In genomic region chr10:119703903-119704508, GRCh38 we compare ENCODE assay signal across 19 cellular contexts. TPM values are rescaled to one million over a fixed set of nuclear protein-coding genes. Genes with fewer than 3 reads are reported as not detected.
DNase-seq lines count a peak whose midpoint lies in the region; ATAC-seq and TF ChIP-seq lines count a peak whose summit lies in the region.
"Had no signal": no experiment of that assay in that cellular context is flagged by ENCODE, and none has a peak within 500 bp of the region (broad histone marks: within the 10 kb centered on the region; RNA-seq: fewer than 3 reads in every experiment).

No MANE protein-coding gene starts in this region.

- peak overlapping the region; percentile 90 to 93 for H3K27ac Mint-ChIP-seq in natural killer cell treated with Interleukin-12 subunit alpha and Interleukin-12 subunit beta and Interleukin-15 and Interleukin-18, amount 100 ng/mL, for 72 hours
- no peak overlapping the region for H3K27ac Mint-ChIP-seq in natural killer cell
- peak overlapping the region; percentile 97 for H3K27ac Mint-ChIP-seq in activated CD8-positive, alpha-beta T cell treated with anti-CD3 and anti-CD28 coated beads for 36 hours
- peak overlapping the region; percentile 100 for H3K27ac Mint-ChIP-seq in stimulated activated naive B cell treated with anti-CD40 and anti-IgM and Interleukin-4, amounts not matched to agents 10 μg/mL and 1 μg/mL and 100 μg/mL, for 72 hours
- H3K27ac Mint-ChIP-seq: endodermal cell had no signal

- no peaks in the 10 kb centered on the region for H3K36me3 ChIP-seq in H7 (replicated peaks; ENCODE audit: control insufficient read depth, insufficient read depth, low read length)
- no peaks in the 10 kb centered on the region for H3K36me3 ChIP-seq in left lung
- H3K36me3 ChIP-seq: sigmoid colon, thyroid gland had no signal

- peaks cover 12% of the 10 kb centered on the region for H3K9me3 Mint-ChIP-seq in natural killer cell treated with Interleukin-12 subunit alpha and Interleukin-12 subunit beta and Interleukin-15 and Interleukin-18, amount 100 ng/mL, for 72 hours
- H3K9me3 Mint-ChIP-seq in natural killer cell, result peaks cover 2 to 4% of the 10 kb centered on the region in 2 donors
- peaks cover 38% of the 10 kb centered on the region for H3K9me3 Mint-ChIP-seq in activated CD8-positive, alpha-beta T cell treated with anti-CD3 and anti-CD28 coated beads for 36 hours
- H3K9me3 Mint-ChIP-seq in stimulated activated naive B cell treated with anti-CD40 and anti-IgM and Interleukin-4, amounts not matched to agents 10 μg/mL and 1 μg/mL and 100 μg/mL, for 72 hours, result peaks cover 25% of the 10 kb centered on the region in 2 donors

- CTCF ChIA-PET in activated CD8-positive, alpha-beta T cell treated with anti-CD3 and anti-CD28 coated beads for 36 hours (lab: Charles Lee), result interaction anchor here (0.7 to 6.9 kb wide), 7 partner anchors 14 to 156 kb away, joined by 3 to 58 read pairs (median 3); partner anchors contain the start of gene INPP5F

- POLR2A ChIA-PET in activated CD8-positive, alpha-beta T cell treated with anti-CD3 and anti-CD28 coated beads for 36 hours (lab: Charles Lee), result interaction anchor here (1.0 to 5.9 kb wide), 3 partner anchors 17 to 186 kb away, joined by 3 to 33 read pairs (median 8); partner anchors contain the start of gene INPP5F

- DNase-seq in natural killer cell treated with Interleukin-12 subunit alpha and Interleukin-12 subunit beta and Interleukin-15 and Interleukin-18, amount 100 ng/mL, for 72 hours (ENCODE audit: low spot score), result no peak
- DNase-seq in natural killer cell (no peak), H7 (no peak), anterior cingulate cortex (lab: John Stamatoyannopoulos, UW) (no peak), left lung (no peak)
- DNase-seq in activated CD8-positive, alpha-beta T cell treated with anti-CD3 and anti-CD28 coated beads for 36 hours, result peak; percentile 46
- peak; percentile 50 for DNase-seq in stimulated activated naive B cell treated with anti-CD40 and anti-IgM and Interleukin-4, amounts not matched to agents 10 μg/mL and 1 μg/mL and 100 μg/mL, for 72 hours
- DNase-seq: amniotic stem cell, DMS 273 treated with DMSO at 0.1 percent for 48 hours, endodermal cell, hypothalamus, NCI-H2081, NCI-H524, PC-3, sigmoid colon, SK-N-SH, thyroid gland had no signal

- no peaks in the 10 kb centered on the region for H3K27me3 ChIP-seq in H7 (ENCODE audit: control insufficient read depth, insufficient read depth, low read length)
- no peaks in the 10 kb centered on the region for H3K27me3 ChIP-seq in left lung
- H3K27me3 ChIP-seq: sigmoid colon, thyroid gland had no signal

- H3K36me3 Mint-ChIP-seq in natural killer cell treated with Interleukin-12 subunit alpha and Interleukin-12 subunit beta and Interleukin-15 and Interleukin-18, amount 100 ng/mL, for 72 hours, result peaks cover 24% of the 10 kb centered on the region
- H3K36me3 Mint-ChIP-seq in natural killer cell, result no peaks in the 10 kb centered on the region
- H3K36me3 Mint-ChIP-seq in activated CD8-positive, alpha-beta T cell treated with anti-CD3 and anti-CD28 coated beads for 36 hours (ENCODE audit: low read depth), result peaks cover 42% of the 10 kb centered on the region
- peaks cover 38 to 57% of the 10 kb centered on the region in 2 donors for H3K36me3 Mint-ChIP-seq in stimulated activated naive B cell treated with anti-CD40 and anti-IgM and Interleukin-4, amounts not matched to agents 10 μg/mL and 1 μg/mL and 100 μg/mL, for 72 hours

- no peak overlapping the region for H3K27ac ChIP-seq in left lung
- H3K27ac ChIP-seq: sigmoid colon, thyroid gland, VCaP had no signal

- ATAC-seq in natural killer cell treated with Interleukin-12 subunit alpha and Interleukin-12 subunit beta and Interleukin-15 and Interleukin-18, amount 100 ng/mL, for 72 hours, result peak; percentile 52 to 62
- ATAC-seq in natural killer cell (no peak), GM21529 (IDR thresholded peaks at IDR 0.05; ENCODE audit: unreplicated experiment) (peak; percentile 0), left lung (no peak)
- peak; percentile 41 for ATAC-seq in activated CD8-positive, alpha-beta T cell treated with anti-CD3 and anti-CD28 coated beads for 36 hours
- ATAC-seq in stimulated activated naive B cell treated with anti-CD40 and anti-IgM and Interleukin-4, amounts not matched to agents 10 μg/mL and 1 μg/mL and 100 μg/mL, for 72 hours (replicated peaks), result peak; percentile 47 to 50
- ATAC-seq: PC-3 had no signal

- peaks cover 0 to 9% of the 10 kb centered on the region in 2 donors for H3K27me3 Mint-ChIP-seq in natural killer cell treated with Interleukin-12 subunit alpha and Interleukin-12 subunit beta and Interleukin-15 and Interleukin-18, amount 100 ng/mL, for 72 hours
- peaks cover 0 to 3% of the 10 kb centered on the region in 2 donors for H3K27me3 Mint-ChIP-seq in natural killer cell (ENCODE audit: low read depth in 2 of 2)
- H3K27me3 Mint-ChIP-seq in activated CD8-positive, alpha-beta T cell treated with anti-CD3 and anti-CD28 coated beads for 36 hours, result no peaks in the 10 kb centered on the region
- no peaks in the 10 kb centered on the region for H3K27me3 Mint-ChIP-seq in stimulated activated naive B cell treated with anti-CD40 and anti-IgM and Interleukin-4, amounts not matched to agents 10 μg/mL and 1 μg/mL and 100 μg/mL, for 72 hours

- intact Hi-C loops in natural killer cell (cut with micrococcal nuclease), result no loop called here
- intact Hi-C loops in activated CD8-positive, alpha-beta T cell treated with anti-CD3 and anti-CD28 coated beads for 36 hours (cut with micrococcal nuclease), result no loop called here
- intact Hi-C loops in left lung (cut with DNase I), result no loop called here

- peaks cover 25 to 40% of the 10 kb centered on the region in 2 donors for H3K4me1 Mint-ChIP-seq in natural killer cell treated with Interleukin-12 subunit alpha and Interleukin-12 subunit beta and Interleukin-15 and Interleukin-18, amount 100 ng/mL, for 72 hours (ENCODE audit: low read depth in 2 of 2)
- H3K4me1 Mint-ChIP-seq in natural killer cell, result no peaks in the 10 kb centered on the region
- peaks cover 71% of the 10 kb centered on the region for H3K4me1 Mint-ChIP-seq in activated CD8-positive, alpha-beta T cell treated with anti-CD3 and anti-CD28 coated beads for 36 hours (ENCODE audit: low read depth)
- peaks cover 51 to 90% of the 10 kb centered on the region in 2 donors for H3K4me1 Mint-ChIP-seq in stimulated activated naive B cell treated with anti-CD40 and anti-IgM and Interleukin-4, amounts not matched to agents 10 μg/mL and 1 μg/mL and 100 μg/mL, for 72 hours
- H3K4me1 Mint-ChIP-seq: endodermal cell had no signal

- H3K4me3 ChIP-seq in H7 (ENCODE audit: insufficient read depth, low read depth, low read length) (no peak overlapping the region), left lung (no peak overlapping the region)
- H3K4me3 ChIP-seq: sigmoid colon, thyroid gland had no signal

- peaks cover 0 to 4% of the 10 kb centered on the region in 2 donors for H3K4me1 ChIP-seq in left lung
- H3K4me1 ChIP-seq: thyroid gland had no signal

- H3K9me3 ChIP-seq in left lung, result no peaks in the 10 kb centered on the region
- H3K9me3 ChIP-seq: SK-N-SH, thyroid gland had no signal

- TF ChIP-seq CTCF in natural killer cell (IDR thresholded peaks at IDR 0.05), result no peak
- TF ChIP-seq CTCF in activated CD8-positive, alpha-beta T cell treated with anti-CD3 and anti-CD28 coated beads for 36 hours (IDR thresholded peaks at IDR 0.05), result no peak
- no peak for TF ChIP-seq CTCF in left lung (IDR thresholded peaks at IDR 0.05)

- H3K4me3 Mint-ChIP-seq in natural killer cell treated with Interleukin-12 subunit alpha and Interleukin-12 subunit beta and Interleukin-15 and Interleukin-18, amount 100 ng/mL, for 72 hours, result peak overlapping the region; percentile 94
- no peak overlapping the region for H3K4me3 Mint-ChIP-seq in natural killer cell
- H3K4me3 Mint-ChIP-seq in activated CD8-positive, alpha-beta T cell treated with anti-CD3 and anti-CD28 coated beads for 36 hours, result peak overlapping the region; percentile 34
- H3K4me3 Mint-ChIP-seq in stimulated activated naive B cell treated with anti-CD40 and anti-IgM and Interleukin-4, amounts not matched to agents 10 μg/mL and 1 μg/mL and 100 μg/mL, for 72 hours, result peak overlapping the region; percentile 77 to 80
- H3K4me3 Mint-ChIP-seq: endodermal cell had no signal

RNA-seq across cellular contexts. Expression of gene INPP5F, which starts 21.8 kb away (rescaled TPM):
- 10 to 100 TPM in 1 of 2 donors, 1 to 10 TPM in 1; 6.7 to 15.4 TPM for total RNA-seq in natural killer cell treated with Interleukin-12 subunit alpha and Interleukin-12 subunit beta and Interleukin-15 and Interleukin-18, amount 100 ng/mL, for 72 hours
- total RNA-seq in natural killer cell (10 to 100 TPM; 12.8 to 18.2 (median 15.8) TPM), left lung (10 to 100 TPM; 10.9 to 18.6 TPM)
- total RNA-seq in activated CD8-positive, alpha-beta T cell treated with anti-CD3 and anti-CD28 coated beads for 36 hours, result 10 to 100 TPM; 10.7 TPM
- total RNA-seq in H7 (2014; rRNA removed; shearing (Covaris generic)), result 141 and 152 TPM in 2 replicates

RNA-seq across cellular contexts. Expression of gene BAG3, which starts 52.8 kb away (rescaled TPM):
- 10 to 100 TPM; 10.5 to 12.7 TPM for total RNA-seq in natural killer cell treated with Interleukin-12 subunit alpha and Interleukin-12 subunit beta and Interleukin-15 and Interleukin-18, amount 100 ng/mL, for 72 hours
- 1 to 10 TPM; 7.6 to 9.7 (median 8.3) TPM for total RNA-seq in natural killer cell
- total RNA-seq in activated CD8-positive, alpha-beta T cell treated with anti-CD3 and anti-CD28 coated beads for 36 hours, result 10 to 100 TPM; 13.4 to 14.3 TPM
- total RNA-seq in H7 (2014; rRNA removed; shearing (Covaris generic)), result 8.4 and 8.6 TPM in 2 replicates
- 10 to 100 TPM; 43.1 to 49.9 TPM for total RNA-seq in left lung

Comparison
In these comparisons a context has a peak if more than half of its experiments do, and no peak if none do; other contexts are left out.
1. ATAC-seq: peak in natural killer cell treated with Interleukin-12 subunit alpha and Interleukin-12 subunit beta and Interleukin-15 and Interleukin-18, amount 100 ng/mL, for 72 hours (2 of 2), GM21529 (single experiment), activated CD8-positive, alpha-beta T cell treated with anti-CD3 and anti-CD28 coated beads for 36 hours (single experiment) and stimulated activated naive B cell treated with anti-CD40 and anti-IgM and Interleukin-4, amounts not matched to agents 10 μg/mL and 1 μg/mL and 100 μg/mL, for 72 hours (2 of 2); none in natural killer cell (0 of 3) and left lung (single experiment).
2. H3K27ac Mint-ChIP-seq: peak in natural killer cell treated with Interleukin-12 subunit alpha and Interleukin-12 subunit beta and Interleukin-15 and Interleukin-18, amount 100 ng/mL, for 72 hours (2 of 2), activated CD8-positive, alpha-beta T cell treated with anti-CD3 and anti-CD28 coated beads for 36 hours (single experiment) and stimulated activated naive B cell treated with anti-CD40 and anti-IgM and Interleukin-4, amounts not matched to agents 10 μg/mL and 1 μg/mL and 100 μg/mL, for 72 hours (single experiment); none in natural killer cell (0 of 2).
3. DNase-seq: peak in activated CD8-positive, alpha-beta T cell treated with anti-CD3 and anti-CD28 coated beads for 36 hours (single experiment) and stimulated activated naive B cell treated with anti-CD40 and anti-IgM and Interleukin-4, amounts not matched to agents 10 μg/mL and 1 μg/mL and 100 μg/mL, for 72 hours (single experiment); none in natural killer cell treated with Interleukin-12 subunit alpha and Interleukin-12 subunit beta and Interleukin-15 and Interleukin-18, amount 100 ng/mL, for 72 hours (single experiment), natural killer cell (single experiment), H7 (single experiment), anterior cingulate cortex (0 of 58) and left lung (0 of 2).